ENCODE assay signal across 17 cellular contexts in genomic region chr10:93150990-93151547, GRCh38.
"Had no signal": no experiment of that assay in that cellular context is flagged by ENCODE, and none has a peak within 500 bp of the region (broad histone marks: within the 10 kb centered on the region; RNA-seq: fewer than 3 reads in every experiment).

No MANE protein-coding gene starts in this region.

- H3K27me3 ChIP-seq: brain microvascular endothelial cell, left lung, ovary, suprapubic skin had no signal

- H3K4me3 Mint-ChIP-seq: activated naive CD8-positive, alpha-beta T cell; memory B cell; T-helper 1 cell treated with Interleukin-12 subunit alpha and Interleukin-12 subunit beta and Interleukin-4 antibody, amounts not matched to agents 30 μg/mL and 1 μg/mL, for 36 hours had no signal

- H3K36me3 ChIP-seq: brain microvascular endothelial cell, heart right ventricle, left lung, ovary, suprapubic skin had no signal

- FAIRE-seq: endometrium had no signal

- DNase-seq: activated CD4-positive, alpha-beta T cell treated with anti-CD3 and anti-CD28 coated beads, Interleukin-2, amount 50 U/mL, for 1 hour; activated effector memory CD4-positive, alpha-beta T cell treated with Interleukin-2 at 50 U/mL for 16 hours; activated T-cell treated with anti-CD3 and anti-CD28 coated beads, Interleukin-2, amount 50 U/mL, for 1 hour; amygdala; brain microvascular endothelial cell; foreskin melanocyte; heart right ventricle; islet precursor cell; left lung; ovary; stimulated activated CD4-positive, alpha-beta T cell treated with anti-CD3 and anti-CD28 coated beads, Interleukin-12 subunit alpha, Interleukin-12 subunit beta, amount 100 ng/mL, for 4 hours; stimulated activated CD8-positive, alpha-beta memory T cell treated with anti-CD3 and anti-CD28 coated beads, Interleukin-4, amount 100 ng/mL, for 48 hours had no signal

- ATAC-seq: heart right ventricle, left lung had no signal

- H3K27ac Mint-ChIP-seq: activated naive CD8-positive, alpha-beta T cell; memory B cell; T-helper 1 cell treated with Interleukin-12 subunit alpha and Interleukin-12 subunit beta and Interleukin-4 antibody, amounts not matched to agents 30 μg/mL and 1 μg/mL, for 36 hours had no signal

- H3K4me1 ChIP-seq: left lung had no signal

- H3K27ac ChIP-seq: brain microvascular endothelial cell, heart right ventricle, left lung, ovary, suprapubic skin had no signal

- H3K4me3 ChIP-seq: heart right ventricle, left lung, ovary, suprapubic skin had no signal

- H3K9me3 ChIP-seq: ovary, suprapubic skin had no signal
